ENCODE assay signal across 8 cellular contexts in the genomic region with DNA sequence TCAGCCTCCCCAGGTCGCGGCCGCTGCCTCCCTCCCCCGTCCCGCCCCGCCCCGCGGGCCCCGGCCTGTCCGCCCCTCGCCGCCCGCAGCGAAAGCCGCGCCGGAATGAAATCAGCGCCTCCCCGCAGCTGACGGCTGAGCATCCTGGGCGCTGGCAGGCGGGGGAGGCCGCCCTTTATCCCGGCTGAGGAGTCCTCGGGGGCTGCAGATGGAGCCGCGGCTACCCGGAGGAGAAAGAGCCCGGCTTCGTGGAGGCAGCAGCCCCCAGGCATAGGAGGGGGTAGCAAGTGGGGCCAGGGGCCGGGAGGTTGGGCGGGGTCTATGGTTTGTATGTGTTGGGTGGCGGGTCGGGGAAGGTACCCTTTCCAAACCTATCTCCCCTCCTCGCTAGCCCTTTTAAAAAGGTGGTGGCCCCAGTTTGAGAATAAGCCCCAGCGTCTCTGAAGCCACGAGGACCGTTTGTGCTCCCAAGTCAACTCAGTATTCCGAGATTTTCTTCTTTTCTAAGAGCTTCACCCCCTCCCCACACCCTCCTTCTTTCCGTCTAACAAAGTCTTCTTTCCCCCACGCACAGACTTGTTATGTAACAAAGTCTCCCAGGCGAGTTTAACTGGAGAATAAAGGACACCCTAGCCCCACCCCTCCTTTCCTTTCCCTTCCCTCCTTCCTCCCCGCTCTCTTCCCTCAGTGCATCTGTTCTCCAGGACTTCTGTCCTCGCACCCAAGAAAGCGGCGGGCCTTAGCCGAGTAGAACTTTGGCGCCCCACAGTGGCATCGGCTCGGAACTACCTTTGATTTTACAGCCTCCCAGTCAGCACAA. TPM values are rescaled to one million over a fixed set of nuclear protein-coding genes. Genes with fewer than 3 reads are reported as not detected.
A peak's percentile ranks its signal among the peaks of the same experiment; 100 is the strongest.
DNase-seq lines count a peak whose midpoint lies in the region; ATAC-seq, FAIRE-seq and TF ChIP-seq lines count a peak whose summit lies in the region.

No MANE protein-coding gene starts in this region.

- H3K27ac ChIP-seq in kidney (ENCODE audit: low read depth in 2 of 2, low read length in 2 of 2): no peak overlapping the region

- peak; percentile 79 for ATAC-seq in GM18867 (IDR thresholded peaks at IDR 0.05; ENCODE audit: unreplicated experiment)
- peak; percentile 56 for ATAC-seq in HG03108 (IDR thresholded peaks at IDR 0.05; ENCODE audit: unreplicated experiment)
- peak; percentile 77 for ATAC-seq in activated B cell treated with CpG ODN at 0.5 μM for 24 hours (ENCODE audit: low read depth)

- peaks cover 78% of the 10 kb centered on the region for H3K27me3 Mint-ChIP-seq in activated B cell treated with CpG ODN at 0.5 μM for 24 hours

- H3K36me3 ChIP-seq in kidney (ENCODE audit: control insufficient read depth in 1 of 2, insufficient read depth in 2 of 2, low read length in 2 of 2): no peaks in the 10 kb centered on the region

- H3K36me3 Mint-ChIP-seq in activated B cell treated with CpG ODN at 0.5 μM for 24 hours (ENCODE audit: low read depth): no peaks in the 10 kb centered on the region

- peaks cover 0 to 9% of the 10 kb centered on the region in 2 donors for H3K4me1 ChIP-seq in kidney (ENCODE audit: control insufficient read depth in 1 of 2, insufficient read depth in 1 of 2, low read depth in 1 of 2, low read length in 2 of 2)

- peak overlapping the region; percentile 74 for H3K4me3 Mint-ChIP-seq in activated B cell treated with CpG ODN at 0.5 μM for 24 hours

- CTCF ChIA-PET in activated B cell treated with CpG ODN at 0.5 μM for 24 hours (lab: Charles Lee): interaction anchor here (0.7 to 1.8 kb wide), 2 partner anchors 15 to 17 kb away, joined by 3 to 4 read pairs; no protein-coding TSS in a partner anchor

- H3K4me1 Mint-ChIP-seq in activated B cell treated with CpG ODN at 0.5 μM for 24 hours: peaks cover 30% of the 10 kb centered on the region

- POLR2A ChIA-PET in activated B cell treated with CpG ODN at 0.5 μM for 24 hours (lab: Charles Lee): no interaction called here

- peak; percentile 79 for DNase-seq in AG10803 (ENCODE audit: low read depth)
- DNase-seq in NCI-H2171 treated with DMSO at 0.1 percent for 48 hours (lab: John Stamatoyannopoulos, UW): peak; percentile 91
- peak; percentile 60 for DNase-seq in activated B cell treated with CpG ODN at 0.5 μM for 24 hours
- peak; percentile 81 for DNase-seq in cerebellar cortex (ENCODE audit: low spot score)
- DNase-seq in kidney: peak; percentile 88
- peak in 3 of 4 experiments; percentile 55 to 66 (median 57) for DNase-seq in stimulated activated CD4-positive, alpha-beta T cell treated with anti-CD3 and anti-CD28 coated beads, Interleukin-1b, Interleukin-23, amount 100 ng/mL, for 24 hours (ENCODE audit: low read depth in 4 of 4, low spot score in 1 of 4)

- no peak overlapping the region for H3K9ac ChIP-seq in kidney (ENCODE audit: low read length in 2 of 2)

- intact Hi-C loops in activated B cell treated with CpG ODN at 0.5 μM for 24 hours (cut with micrococcal nuclease): loop anchor here (1.0 to 5.0 kb wide), 9 partner anchors 11 to 1777 kb away; a partner anchor contains a TSS
- intact Hi-C loops in kidney (cut with DNase I): no loop called here

- H3K4me3 ChIP-seq in AG10803 (ENCODE audit: low read length) (peak overlapping the region; percentile 44), kidney (ENCODE audit: low read length in 2 of 2) (no peak overlapping the region)

- no peak for FAIRE-seq in kidney (lab: Jason Lieb, UNC)

- no peaks in the 10 kb centered on the region for H3K9me3 ChIP-seq in kidney (ENCODE audit: control insufficient read depth in 1 of 2, low read length in 2 of 2)

- H3K9me3 Mint-ChIP-seq in activated B cell treated with CpG ODN at 0.5 μM for 24 hours: no peaks in the 10 kb centered on the region

- TF ChIP-seq CTCF in AG10803 (conservative IDR thresholded peaks at IDR 0.05; ENCODE audit: low read length) (peak; percentile 90), activated B cell treated with CpG ODN at 0.5 μM for 24 hours (IDR thresholded peaks at IDR 0.05) (peak; percentile 48), kidney (IDR thresholded peaks at IDR 0.05; ENCODE audit: borderline replicate concordance, extremely low read depth, insufficient read depth) (peak; percentile 78)

- no peak overlapping the region for H3K27ac Mint-ChIP-seq in activated B cell treated with CpG ODN at 0.5 μM for 24 hours

RNA-seq across cellular contexts. Expression of a gene that starts 11.0 kb away (rescaled TPM):
- total RNA-seq in activated B cell treated with CpG ODN at 0.5 μM for 24 hours (not detected in 2 replicates), kidney (not detected)
- not detected for polyA plus RNA-seq in kidney (ENCODE audit: insufficient read depth, low read depth, low replicate concordance)
